ENCODE assay signal across 9 cellular contexts in genomic region chr6:131029661-131030297, GRCh38. TPM values are rescaled to one million over a fixed set of nuclear protein-coding genes. Genes with fewer than 3 reads are reported as not detected.
DNase-seq lines count a peak whose midpoint lies in the region; ATAC-seq, FAIRE-seq and TF ChIP-seq lines count a peak whose summit lies in the region.
"Had no signal": no experiment of that assay in that cellular context is flagged by ENCODE, and none has a peak within 500 bp of the region (broad histone marks: within the 10 kb centered on the region; RNA-seq: fewer than 3 reads in every experiment).

No MANE protein-coding gene starts in this region.

- H3K9ac ChIP-seq in stomach smooth muscle (ENCODE audit: low read length in 2 of 2) = no peak overlapping the region

- no peak overlapping the region for H3K27ac ChIP-seq in stomach smooth muscle (ENCODE audit: low read length)
- H3K27ac ChIP-seq: 22Rv1 had no signal

- H3K9me3 ChIP-seq in stomach smooth muscle (ENCODE audit: control insufficient read depth in 2 of 2, low read length in 2 of 2) = no peaks in the 10 kb centered on the region

- no peak for TF ChIP-seq POLR2A in H54 (IDR thresholded peaks at IDR 0.05; ENCODE audit: low read depth, low read length)

- H3K4me3 ChIP-seq in stomach smooth muscle (ENCODE audit: low read length in 2 of 2) = peak overlapping the region; percentile 16 to 42

- no peak for FAIRE-seq in H54 (lab: Jason Lieb, UNC)

- no peak for TF ChIP-seq CTCF in chondrocyte (IDR thresholded peaks at IDR 0.05)

- peak; percentile 90 for ATAC-seq in HG03108 (IDR thresholded peaks at IDR 0.05; ENCODE audit: unreplicated experiment)

- H3K27ac Mint-ChIP-seq in chondrocyte (ENCODE audit: unreplicated experiment) = peak overlapping the region; percentile 63

- peaks cover 27% of the 10 kb centered on the region for H3K4me1 Mint-ChIP-seq in chondrocyte (ENCODE audit: low read depth)

- no peaks in the 10 kb centered on the region for H3K36me3 Mint-ChIP-seq in chondrocyte (ENCODE audit: low read depth)

- H3K4me1 ChIP-seq in stomach smooth muscle (ENCODE audit: control insufficient read depth, insufficient read depth, low read length) = no peaks in the 10 kb centered on the region

- H3K36me3 ChIP-seq in stomach smooth muscle (ENCODE audit: control insufficient read depth in 2 of 2, insufficient read depth in 2 of 2, low read length in 2 of 2) = no peaks in the 10 kb centered on the region

- H3K27me3 ChIP-seq in stomach smooth muscle (ENCODE audit: control insufficient read depth in 1 of 2, insufficient read depth in 2 of 2, low read length in 2 of 2) = no peaks in the 10 kb centered on the region

- peak; percentile 15 for DNase-seq in DMS 273 (lab: John Stamatoyannopoulos, UW; ENCODE audit: unreplicated experiment)
- DNase-seq in DMS 273 treated with DMSO at 0.1 percent for 48 hours (lab: John Stamatoyannopoulos, UW) = no peak
- DNase-seq in chondrocyte (ENCODE audit: low spot score) = no peak
- no peak for DNase-seq in AML-193 (lab: John Stamatoyannopoulos, UW)
- DNase-seq in H54 (ENCODE audit: insufficient read length, low spot score) = no peak
- DNase-seq in NCI-H2196 (lab: John Stamatoyannopoulos, UW; ENCODE audit: unreplicated experiment) = no peak

- no peak overlapping the region for H3K4me3 Mint-ChIP-seq in chondrocyte (ENCODE audit: unreplicated experiment)

- no peaks in the 10 kb centered on the region for H3K27me3 Mint-ChIP-seq in chondrocyte (ENCODE audit: low read depth)

- no peaks in the 10 kb centered on the region for H3K9me3 Mint-ChIP-seq in chondrocyte (ENCODE audit: low read depth)

RNA-seq across cellular contexts. Expression of gene EPB41L2, which starts 33.3 kb away (rescaled TPM):
- total RNA-seq in chondrocyte = 59.9 to 72.0 TPM (median 65.8 TPM) in 3 replicates
